9 cellular contexts compared by ENCODE assay signal in genomic region chr14:70317969-70318634, GRCh38. TPM values are rescaled to one million over a fixed set of nuclear protein-coding genes. Genes with fewer than 3 reads are reported as not detected.
A peak's percentile ranks its signal among the peaks of the same experiment; 100 is the strongest.
DNase-seq lines count a peak whose midpoint lies in the region; ATAC-seq, FAIRE-seq and TF ChIP-seq lines count a peak whose summit lies in the region.
"Had no signal": no experiment of that assay in that cellular context is flagged by ENCODE, and none has a peak within 500 bp of the region (broad histone marks: within the 10 kb centered on the region; RNA-seq: fewer than 3 reads in every experiment).

No MANE protein-coding gene starts in this region.

- H3F3A ChIP-seq in SK-N-SH (replicated peaks; ENCODE audit: insufficient read depth): no peaks in the 10 kb centered on the region

- no peaks in the 10 kb centered on the region for H3K9me3 Mint-ChIP-seq in natural killer cell
- H3K9me3 Mint-ChIP-seq in activated T-helper 1 cell treated with anti-CD3 and anti-CD28 coated beads, Interleukin-12 subunit alpha, Interleukin-12 subunit beta, Interleukin-2, Interleukin-4 antibody, amounts not matched to agents 30 ng/mL and 10 ng/mL and 1 ng/mL, durations not matched to agents 14 hours and 24 hours and 36 hours: no peaks in the 10 kb centered on the region

- H4K20me1 ChIP-seq in KMS-11 (ENCODE audit: insufficient read depth) (no peaks in the 10 kb centered on the region), SK-N-SH (ENCODE audit: insufficient read depth) (no peaks in the 10 kb centered on the region)

- H3K4me1 Mint-ChIP-seq in natural killer cell: no peaks in the 10 kb centered on the region
- no peaks in the 10 kb centered on the region for H3K4me1 Mint-ChIP-seq in activated T-helper 1 cell treated with anti-CD3 and anti-CD28 coated beads, Interleukin-12 subunit alpha, Interleukin-12 subunit beta, Interleukin-2, Interleukin-4 antibody, amounts not matched to agents 30 ng/mL and 10 ng/mL and 1 ng/mL, durations not matched to agents 14 hours and 24 hours and 36 hours (ENCODE audit: low read depth)
- H3K4me1 Mint-ChIP-seq: naive B cell had no signal

- 41% methylated on average over 2 of the region's 2 CpGs for WGBS in SK-N-SH (ENCODE audit: low lambda C conversion rate)
- WGBS in heart right ventricle, 2 donors: 31 to 36% methylated on average over 2 of the region's 2 CpGs
- 7 to 37% (median 31%) methylated on average over 2 of the region's 2 CpGs for WGBS in small intestine, 3 donors

- intact Hi-C loops in heart right ventricle (cut with DNase I) (loop anchor here in 7 of 10 donors (2.0 to 10.0 kb wide), 6 partner anchors 231 to 503 kb away; no protein-coding TSS in a partner anchor), natural killer cell (cut with micrococcal nuclease) (no loop called here)
- intact Hi-C loops in activated T-helper 1 cell treated with anti-CD3 and anti-CD28 coated beads, Interleukin-12 subunit alpha, Interleukin-12 subunit beta, Interleukin-2, Interleukin-4 antibody, amounts not matched to agents 30 ng/mL and 10 ng/mL and 1 ng/mL, durations not matched to agents 14 hours and 24 hours and 36 hours (cut with micrococcal nuclease): no loop called here

- H3K79me2 ChIP-seq in KMS-11 (ENCODE audit: insufficient read depth, low read depth): no peaks in the 10 kb centered on the region
- no peaks in the 10 kb centered on the region for H3K79me2 ChIP-seq in SK-N-SH (ENCODE audit: insufficient read depth)

- H3K4me3 ChIP-seq in KMS-11 (IDR thresholded peaks at IDR 0.05; ENCODE audit: insufficient read depth, low read depth, low read length) (no peak overlapping the region), SK-N-SH (ENCODE audit: low read depth in 2 of 2, low read length in 1 of 2) (no peak overlapping the region; a peak in 1 of 4 replicates), heart right ventricle (no peak overlapping the region), small intestine (ENCODE audit: low read depth in 1 of 2, low read length in 2 of 2) (no peak overlapping the region)

- H3K4me2 ChIP-seq in KMS-11 (no peak overlapping the region), SK-N-SH (no peak overlapping the region)

- peak; percentile 16; the same call in 1 of the 2 replicates for TF ChIP-seq CTCF in KMS-11 (conservative IDR thresholded peaks at IDR 0.05; ENCODE audit: low read depth, low read length)
- TF ChIP-seq CTCF in SK-N-SH (IDR thresholded peaks at IDR 0.05): peak; percentile 58
- peak in 7 of 9 donors; percentile 35 to 60 (median 51) for TF ChIP-seq CTCF in heart right ventricle (IDR thresholded peaks at IDR 0.05)
- TF ChIP-seq CTCF in natural killer cell (IDR thresholded peaks at IDR 0.05): no peak

- H3K27me3 ChIP-seq in KMS-11 (ENCODE audit: insufficient read depth, low read depth) (no peaks in the 10 kb centered on the region), SK-N-SH (ENCODE audit: insufficient read depth) (no peaks in the 10 kb centered on the region), heart right ventricle (peaks cover 0 to 12% (median 0%) of the 10 kb centered on the region in 7 donors), small intestine (ENCODE audit: control insufficient read depth in 2 of 2, insufficient read depth in 2 of 2, low read length in 2 of 2) (no peaks in the 10 kb centered on the region)

- H3K27me3 Mint-ChIP-seq in natural killer cell (ENCODE audit: low read depth in 2 of 2): peaks cover 6 to 17% of the 10 kb centered on the region in 2 donors
- H3K27me3 Mint-ChIP-seq in activated T-helper 1 cell treated with anti-CD3 and anti-CD28 coated beads, Interleukin-12 subunit alpha, Interleukin-12 subunit beta, Interleukin-2, Interleukin-4 antibody, amounts not matched to agents 30 ng/mL and 10 ng/mL and 1 ng/mL, durations not matched to agents 14 hours and 24 hours and 36 hours (ENCODE audit: insufficient read depth): peaks cover 6% of the 10 kb centered on the region

- CTCF ChIA-PET in SK-N-SH (lab: Yijun Ruan, JAX): interaction anchor here (0.7 to 5.2 kb wide), 28 partner anchors 21 to 744 kb away, joined by 3 to 48 read pairs (median 4); no protein-coding TSS in a partner anchor

- H3K36me3 ChIP-seq in KMS-11 (ENCODE audit: insufficient read depth): no peaks in the 10 kb centered on the region
- no peaks in the 10 kb centered on the region for H3K36me3 ChIP-seq in SK-N-SH (replicated peaks in 1 of 2; ENCODE audit: control insufficient read depth in 1 of 2, insufficient read depth in 2 of 2, low read length in 1 of 2)
- H3K36me3 ChIP-seq in heart right ventricle: no peaks in the 10 kb centered on the region
- no peaks in the 10 kb centered on the region for H3K36me3 ChIP-seq in small intestine (ENCODE audit: control insufficient read depth in 2 of 2, insufficient read depth in 2 of 2, low read length in 2 of 2)

- H3K9me2 ChIP-seq in SK-N-SH: no peaks in the 10 kb centered on the region

- TF ChIP-seq RAD21 in SK-N-SH (IDR thresholded peaks at IDR 0.05; ENCODE audit: low read length): peak; percentile 95

- no peak for TF ChIP-seq EP300 in SK-N-SH (IDR thresholded peaks at IDR 0.05; ENCODE audit: borderline replicate concordance in 1 of 2, low read depth in 1 of 2, low read length in 1 of 2)

- H3K4me3 Mint-ChIP-seq in natural killer cell: no peak overlapping the region
- no peak overlapping the region for H3K4me3 Mint-ChIP-seq in activated T-helper 1 cell treated with anti-CD3 and anti-CD28 coated beads, Interleukin-12 subunit alpha, Interleukin-12 subunit beta, Interleukin-2, Interleukin-4 antibody, amounts not matched to agents 30 ng/mL and 10 ng/mL and 1 ng/mL, durations not matched to agents 14 hours and 24 hours and 36 hours

- H3K27ac ChIP-seq in KMS-11 (no peak overlapping the region), SK-N-SH (ENCODE audit: low read depth in 2 of 2, low read length in 1 of 2) (no peak overlapping the region), heart right ventricle (no peak overlapping the region), small intestine (ENCODE audit: low read depth in 1 of 2, low read length in 1 of 2) (no peak overlapping the region)

- no peaks in the 10 kb centered on the region for H3K9me3 ChIP-seq in SK-N-SH
- H3K9me3 ChIP-seq in heart right ventricle: no peaks in the 10 kb centered on the region
- no peaks in the 10 kb centered on the region for H3K9me3 ChIP-seq in small intestine (ENCODE audit: control insufficient read depth, low read depth)

- no peaks in the 10 kb centered on the region for H3K36me3 Mint-ChIP-seq in natural killer cell
- H3K36me3 Mint-ChIP-seq in activated T-helper 1 cell treated with anti-CD3 and anti-CD28 coated beads, Interleukin-12 subunit alpha, Interleukin-12 subunit beta, Interleukin-2, Interleukin-4 antibody, amounts not matched to agents 30 ng/mL and 10 ng/mL and 1 ng/mL, durations not matched to agents 14 hours and 24 hours and 36 hours (ENCODE audit: low read depth): no peaks in the 10 kb centered on the region
- H3K36me3 Mint-ChIP-seq: naive B cell had no signal

- FAIRE-seq in small intestine (lab: Jason Lieb, UNC): peak; percentile 15

- H3K4me1 ChIP-seq in KMS-11 (ENCODE audit: low read depth, poor library complexity, severe bottlenecking) (no peaks in the 10 kb centered on the region), SK-N-SH (ENCODE audit: control insufficient read depth in 1 of 2, insufficient read depth in 2 of 2, low read depth in 1 of 2, low read length in 1 of 2) (no peaks in the 10 kb centered on the region; a peak in 1 of 4 replicates), heart right ventricle (no peaks in the 10 kb centered on the region), small intestine (ENCODE audit: control insufficient read depth in 2 of 2, insufficient read depth in 1 of 2, low read depth in 1 of 2, low read length in 1 of 2) (peaks cover 0 to 3% of the 10 kb centered on the region in 2 donors)

- H2AFZ ChIP-seq in KMS-11 (ENCODE audit: low read depth): no peak overlapping the region
- H2AFZ ChIP-seq in SK-N-SH (ENCODE audit: low read depth): no peak overlapping the region

- peak in 5 of 8 donors; percentile 20 to 81 (median 80) for ATAC-seq in heart right ventricle
- no peak for ATAC-seq in natural killer cell
- no peak for ATAC-seq in HG03159 (IDR thresholded peaks at IDR 0.05; ENCODE audit: unreplicated experiment)

- H3K9ac ChIP-seq in KMS-11: no peak overlapping the region
- no peak overlapping the region for H3K9ac ChIP-seq in SK-N-SH

- DNase-seq in DMS114 treated with DMSO at 0.1 percent for 48 hours (lab: John Stamatoyannopoulos, UW; ENCODE audit: unreplicated experiment) (peak; percentile 54), SK-N-SH (peak; percentile 63), heart right ventricle (peak in 1 of 2 donors; percentile 27), small intestine (peak; percentile 89), natural killer cell (no peak)
- no peak for DNase-seq in activated T-helper 1 cell treated with anti-CD3 and anti-CD28 coated beads, Interleukin-12 subunit alpha, Interleukin-12 subunit beta, Interleukin-2, Interleukin-4 antibody, amounts not matched to agents 30 ng/mL and 10 ng/mL and 1 ng/mL, durations not matched to agents 14 hours and 24 hours and 36 hours (ENCODE audit: low spot score)
- DNase-seq: naive B cell had no signal

- no peak overlapping the region for H3K27ac Mint-ChIP-seq in natural killer cell
- no peak overlapping the region for H3K27ac Mint-ChIP-seq in activated T-helper 1 cell treated with anti-CD3 and anti-CD28 coated beads, Interleukin-12 subunit alpha, Interleukin-12 subunit beta, Interleukin-2, Interleukin-4 antibody, amounts not matched to agents 30 ng/mL and 10 ng/mL and 1 ng/mL, durations not matched to agents 14 hours and 24 hours and 36 hours

- POLR2A ChIA-PET in SK-N-SH (lab: Yijun Ruan, JAX): no interaction called here

TF ChIP-seq in SK-N-SH, 30 proteins besides CTCF, POLR2A, EP300 and RAD21 (continues in another document):
- TF ChIP-seq RXRA (IDR thresholded peaks at IDR 0.05; ENCODE audit: borderline replicate concordance, low read depth) (no peak), GABPA (IDR thresholded peaks at IDR 0.05; ENCODE audit: low read depth) (no peak), MAX (IDR thresholded peaks at IDR 0.05; ENCODE audit: low read depth) (no peak), MXI1 (IDR thresholded peaks at IDR 0.05; ENCODE audit: low read depth, low read length) (no peak), RCOR1 (IDR thresholded peaks at IDR 0.05; ENCODE audit: low read length) (0 out of 2 replicates have a peak, but pooled peaks have one; percentile 21), ELF1 (IDR thresholded peaks at IDR 0.05) (no peak)

RNA-seq across cellular contexts. Expression of gene COX16, which starts 41.4 kb away (rescaled TPM):
- polyA plus RNA-seq in SK-N-SH (2012; rRNA removed): 24.4 and 27.7 TPM in 2 replicates
- polyA plus RNA-seq in SK-N-SH (2012; cell fraction: cytosol; rRNA removed): 42.3 and 65.7 TPM in 2 replicates
- 5.5 and 6.5 TPM in 2 replicates for polyA plus RNA-seq in SK-N-SH (2012; cell fraction: nucleus; rRNA removed)
- 10 to 100 TPM; 22.8 to 49.1 (median 38.9) TPM for total RNA-seq in heart right ventricle
- 10 to 100 TPM; 34.0 to 48.8 TPM for polyA plus RNA-seq in heart right ventricle
- 10 to 100 TPM; 56.7 to 75.0 (median 69.1) TPM for polyA plus RNA-seq in small intestine
- 10 to 100 TPM; 14.8 to 24.7 (median 21.6) TPM for total RNA-seq in natural killer cell
- total RNA-seq in activated T-helper 1 cell treated with anti-CD3 and anti-CD28 coated beads, Interleukin-12 subunit alpha, Interleukin-12 subunit beta, Interleukin-2, Interleukin-4 antibody, amounts not matched to agents 30 ng/mL and 10 ng/mL and 1 ng/mL, durations not matched to agents 14 hours and 24 hours and 36 hours: 67.3 and 67.7 TPM in 2 replicates

Comparison
In these comparisons a context has a peak if more than half of its experiments do, and no peak if none do; other contexts are left out.
1. DNase-seq: peak in DMS114 treated with DMSO at 0.1 percent for 48 hours (single experiment), SK-N-SH (single experiment) and small intestine (single experiment); none in natural killer cell (single experiment) and activated T-helper 1 cell treated with anti-CD3 and anti-CD28 coated beads, Interleukin-12 subunit alpha, Interleukin-12 subunit beta, Interleukin-2, Interleukin-4 antibody, amounts not matched to agents 30 ng/mL and 10 ng/mL and 1 ng/mL, durations not matched to agents 14 hours and 24 hours and 36 hours (single experiment).
2. ATAC-seq: peak in heart right ventricle (5 of 8); none in natural killer cell (0 of 3) and HG03159 (single experiment).
3. intact Hi-C loops: an anchor here in heart right ventricle (2.0 to 10.0 kb wide); none called in natural killer cell and activated T-helper 1 cell treated with anti-CD3 and anti-CD28 coated beads, Interleukin-12 subunit alpha, Interleukin-12 subunit beta, Interleukin-2, Interleukin-4 antibody, amounts not matched to agents 30 ng/mL and 10 ng/mL and 1 ng/mL, durations not matched to agents 14 hours and 24 hours and 36 hours.